8 cellular contexts compared by ENCODE assay signal in the genomic region with DNA sequence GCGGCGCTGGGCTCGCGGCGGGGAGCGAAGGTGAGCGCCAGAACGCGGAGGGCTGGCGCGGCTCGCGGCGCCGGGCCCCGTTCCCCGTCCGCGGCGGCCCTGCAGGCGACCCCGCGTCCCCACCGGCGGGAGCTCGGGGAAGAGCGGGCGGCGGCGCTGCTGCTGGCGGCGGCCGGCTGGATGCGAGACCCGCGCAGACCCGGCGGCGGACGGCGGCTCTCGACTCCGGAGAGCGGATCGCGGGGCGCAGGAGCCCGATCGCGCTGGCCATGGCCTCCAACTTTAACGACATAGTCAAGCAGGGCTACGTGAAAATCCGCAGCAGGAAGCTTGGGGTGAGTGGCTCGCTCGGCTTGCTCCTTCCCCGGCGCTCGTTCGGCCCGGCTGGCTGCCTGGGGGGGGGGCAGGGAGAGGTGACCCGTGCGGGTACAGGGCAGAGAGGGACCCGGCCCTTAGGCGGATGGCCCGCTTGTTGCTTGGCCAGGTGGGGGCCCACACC. TPM values are rescaled to one million over a fixed set of nuclear protein-coding genes. Genes with fewer than 3 reads are reported as not detected.
DNase-seq lines count a peak whose midpoint lies in the region; ATAC-seq and TF ChIP-seq lines count a peak whose summit lies in the region.

No MANE protein-coding gene starts in this region.

- H3K36me3 Mint-ChIP-seq in natural killer cell (no peaks in the 10 kb centered on the region), Caco-2 (ENCODE audit: insufficient read depth, unreplicated experiment) (no peaks in the 10 kb centered on the region)

- H3K4me1 Mint-ChIP-seq in natural killer cell, result peaks cover 8 to 14% of the 10 kb centered on the region in 2 donors
- no peaks in the 10 kb centered on the region for H3K4me1 Mint-ChIP-seq in Caco-2 (ENCODE audit: low read depth, unreplicated experiment)

- POLR2A ChIA-PET in Caco-2 (lab: Charles Lee), result no interaction called here

- H3K4me3 ChIP-seq in epithelial cell of esophagus (ENCODE audit: low read length), result peak overlapping the region; percentile 26
- H3K4me3 ChIP-seq in Caco-2 (ENCODE audit: low read depth, low read length), result no peak overlapping the region

- CTCF ChIA-PET in Caco-2 (lab: Charles Lee), result no interaction called here

- intact Hi-C loops in natural killer cell (cut with micrococcal nuclease) (no loop called here), Caco-2 (cut with micrococcal nuclease; ENCODE audit: unreplicated experiment) (no loop called here)

- H3K36me3 ChIP-seq in Caco-2 (ENCODE audit: control insufficient read depth, insufficient read depth, low read length), result no peaks in the 10 kb centered on the region

- peaks cover 37 to 57% of the 10 kb centered on the region in 2 donors for H3K27me3 Mint-ChIP-seq in natural killer cell (ENCODE audit: low read depth in 2 of 2)
- no peaks in the 10 kb centered on the region for H3K27me3 Mint-ChIP-seq in Caco-2 (ENCODE audit: insufficient read depth, unreplicated experiment)

- TF ChIP-seq CTCF in epithelial cell of esophagus (IDR thresholded peaks at IDR 0.05; ENCODE audit: insufficient read depth, low read depth, low read length, missing control alignments) (no peak), natural killer cell (IDR thresholded peaks at IDR 0.05) (no peak), Caco-2 (IDR thresholded peaks at IDR 0.05; ENCODE audit: insufficient read depth in 1 of 2, low read depth in 1 of 2, low read length in 1 of 2, severe bottlenecking in 1 of 2, unreplicated experiment in 1 of 2) (no peak)

- no peaks in the 10 kb centered on the region for H3K9me3 Mint-ChIP-seq in natural killer cell
- no peaks in the 10 kb centered on the region for H3K9me3 Mint-ChIP-seq in Caco-2 (ENCODE audit: unreplicated experiment)

- ATAC-seq in natural killer cell, result peak in 1 of 3 donors; percentile 20

- H3K4me3 Mint-ChIP-seq in natural killer cell (peak overlapping the region; percentile 17), Caco-2 (ENCODE audit: unreplicated experiment) (no peak overlapping the region)

- H3K27me3 ChIP-seq in Caco-2 (replicated peaks; ENCODE audit: control insufficient read depth, insufficient read depth, low read length), result no peaks in the 10 kb centered on the region

- H3K27ac Mint-ChIP-seq in natural killer cell (no peak overlapping the region), Caco-2 (ENCODE audit: unreplicated experiment) (no peak overlapping the region)

- no TSS peak for BruUV-seq in Caco-2 (replicated peaks; lab: Mats Ljungman, UMichigan)

- no peaks in the 10 kb centered on the region for H3K4me1 ChIP-seq in Caco-2

- peak; percentile 65 for DNase-seq in DMS53 treated with DMSO at 0.1 percent for 48 hours (lab: John Stamatoyannopoulos, UW; ENCODE audit: unreplicated experiment)
- DNase-seq in NCI-H1105 (lab: John Stamatoyannopoulos, UW), result peak; percentile 66
- peak; percentile 10 for DNase-seq in epithelial cell of esophagus (ENCODE audit: low read depth)
- no peak for DNase-seq in natural killer cell
- no peak for DNase-seq in Caco-2
- DNase-seq in NCI-H1694 treated with DMSO at 0.1 percent for 48 hours (lab: John Stamatoyannopoulos, UW), result no peak
- DNase-seq in COLO829 (ENCODE audit: low spot score), result no peak
- no peak for DNase-seq in NCI-H524 treated with DMSO at 0.1 percent for 48 hours (lab: John Stamatoyannopoulos, UW)

- no peaks in the 10 kb centered on the region for H3K9me3 ChIP-seq in Caco-2

RNA-seq across cellular contexts. Expression of a gene that starts 0.3 kb away (rescaled TPM):
- total RNA-seq in natural killer cell (under 1 TPM in 1 of 3 donors, not detected in 2; 0.02 TPM), Caco-2 (2022) (not detected in 2 replicates)

Comparison
In these comparisons a context has a peak if more than half of its experiments do, and no peak if none do; other contexts are left out.
1. DNase-seq: peak in DMS53 treated with DMSO at 0.1 percent for 48 hours (single experiment), NCI-H1105 (single experiment) and epithelial cell of esophagus (single experiment); none in natural killer cell (single experiment), Caco-2 (0 of 2), NCI-H1694 treated with DMSO at 0.1 percent for 48 hours (single experiment), COLO829 (single experiment) and NCI-H524 treated with DMSO at 0.1 percent for 48 hours (single experiment).